ENCODE assay signal across 8 cellular contexts in genomic region chr6:97497713-97498331, GRCh38.
DNase-seq lines count a peak whose midpoint lies in the region; ATAC-seq, FAIRE-seq and TF ChIP-seq lines count a peak whose summit lies in the region.

No MANE protein-coding gene starts in this region.

- H3K27ac ChIP-seq in right cardiac atrium (ENCODE audit: low read length): no peak overlapping the region

- no peak overlapping the region for H3K4me3 ChIP-seq in right cardiac atrium (ENCODE audit: low read length)

- no peaks in the 10 kb centered on the region for H3K27me3 ChIP-seq in right cardiac atrium (ENCODE audit: control insufficient read depth, insufficient read depth)

- WGBS in right cardiac atrium: 26% methylated on average over 4 of the region's 4 CpGs

- peak; percentile 85 for FAIRE-seq in A204.1 (lab: Jason Lieb, UNC)

- no peaks in the 10 kb centered on the region for H3K4me1 ChIP-seq in right cardiac atrium (ENCODE audit: control insufficient read depth, insufficient read depth, low read length)

- intact Hi-C loops in right cardiac atrium (cut with DNase I) (loop anchor here in 1 of 4 donors (10.0 kb wide), 1 partner anchor 1627 kb away; no protein-coding TSS in a partner anchor), sciatic nerve (cut with DNase I) (no loop called here)

- no peak for TF ChIP-seq POLR2A in GM18505 (IDR thresholded peaks at IDR 0.05; ENCODE audit: borderline replicate concordance, extremely low read depth, insufficient read depth, insufficient read length)

- H3K9me3 ChIP-seq in right cardiac atrium (ENCODE audit: control insufficient read depth, low read length): no peaks in the 10 kb centered on the region

- DNase-seq in NCI-H1436 (lab: John Stamatoyannopoulos, UW) (peak; percentile 61), T follicular helper cell (ENCODE audit: low read depth) (peak; percentile 36), amniotic epithelial cell (ENCODE audit: low read depth) (peak; percentile 58), right cardiac atrium (peak; percentile 54 to 78 (median 77)), sciatic nerve (ENCODE audit: low spot score) (peak; percentile 69)

- peak; percentile 95 for ATAC-seq in GM18505 (IDR thresholded peaks at IDR 0.05; ENCODE audit: unreplicated experiment)
- ATAC-seq in HG02885 (IDR thresholded peaks at IDR 0.05; ENCODE audit: poor library complexity, unreplicated experiment): peak; percentile 99
- peak; percentile 87 to 89 for ATAC-seq in right cardiac atrium
- ATAC-seq in sciatic nerve: peak; percentile 82
